Comparison of ENCODE assay signal across 22 cellular contexts in genomic region chr6:9464583-9464982, GRCh38.
"Had no signal": no experiment of that assay in that cellular context is flagged by ENCODE, and none has a peak within 500 bp of the region (broad histone marks: within the 10 kb centered on the region; RNA-seq: fewer than 3 reads in every experiment).

No MANE protein-coding gene starts in this region.

- H3K36me3 ChIP-seq: MG63, SJCRH30 had no signal

- ATAC-seq: SK-N-SH treated with all-trans-retinoic acid at 6 μM for 48 hours, T-helper 17 cell had no signal

- FAIRE-seq: RCC 7860 had no signal

- H3K27me3 ChIP-seq: MG63, SJCRH30 had no signal

- H3K4me1 ChIP-seq: SJCRH30 had no signal

- H3K9me3 ChIP-seq: MG63, SJCRH30 had no signal

- H3K27ac ChIP-seq: RWPE1, SJCRH30 had no signal

- H3K4me3 ChIP-seq: MG63, SJCRH30 had no signal

- DNase-seq: Karpas-422, KG1, MG63, NCI-H1092 treated with DMSO at 0.1 percent for 48 hours, NCI-H1436, NCI-H187, NCI-H2029, NCI-H2081 treated with DMSO at 0.1 percent for 48 hours, NCI-H2171, NCI-H226, NCI-H446, NCI-H510A, NCI-H524 treated with DMSO at 0.1 percent for 48 hours, NCI-H69, NCI-H774, SHP77 treated with DMSO at 0.1 percent for 48 hours, SJCRH30, T-helper 1 cell, T-helper 17 cell had no signal
